In the genomic region with DNA sequence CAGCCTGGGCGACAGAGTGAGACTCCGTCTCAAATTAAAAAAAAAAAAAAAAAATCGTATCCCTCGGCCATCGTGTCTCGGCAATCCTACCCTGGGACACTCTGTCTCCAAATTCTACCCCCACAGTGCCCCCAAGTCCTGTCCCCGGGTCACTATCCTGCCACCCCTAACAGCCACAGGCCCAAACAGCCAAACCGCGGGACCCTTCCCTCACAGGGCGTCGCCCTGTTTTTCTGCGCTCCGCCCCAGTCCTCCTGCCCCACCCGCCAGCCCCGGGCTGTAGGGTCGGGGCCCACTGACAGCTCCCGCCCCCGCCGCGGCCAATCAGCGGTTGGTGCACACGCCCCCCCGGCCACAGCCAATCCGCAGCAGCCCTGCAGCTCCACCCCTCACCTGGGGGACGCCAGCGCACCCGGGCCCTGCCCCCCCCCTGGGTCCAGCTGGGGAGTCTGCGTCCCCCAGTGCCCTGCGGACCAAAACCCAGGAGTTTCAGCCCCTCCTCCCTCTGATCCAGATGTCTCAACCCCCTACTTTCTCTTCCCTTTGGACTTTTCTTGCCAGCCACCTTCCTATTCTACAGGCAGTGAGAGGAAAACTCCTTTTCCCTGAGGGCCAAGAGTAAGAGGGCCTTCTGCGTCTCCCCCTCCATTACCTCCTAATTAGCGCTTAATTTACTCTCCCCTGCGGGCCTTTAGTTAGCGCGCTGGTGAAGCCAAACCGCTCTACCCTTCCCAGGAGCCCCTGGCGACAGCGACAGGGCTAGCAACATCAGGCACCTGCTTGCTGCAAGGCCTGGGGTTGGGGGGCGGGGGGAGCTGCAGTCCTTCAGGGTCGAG, we compare ENCODE assay signal across 8 cellular contexts. TPM values are rescaled to one million over a fixed set of nuclear protein-coding genes. Genes with fewer than 3 reads are reported as not detected.
DNase-seq lines count a peak whose midpoint lies in the region; ATAC-seq and TF ChIP-seq lines count a peak whose summit lies in the region.

No MANE protein-coding gene starts in this region.

- H3K4me3 Mint-ChIP-seq in WTC11 = peak overlapping the region; percentile 69
- peak overlapping the region; percentile 81 for H3K4me3 Mint-ChIP-seq in central memory CD8-positive, alpha-beta T cell

- H3K27me3 ChIP-seq in GM23248 (replicated peaks; ENCODE audit: insufficient read depth) = no peaks in the 10 kb centered on the region

- H3K27ac Mint-ChIP-seq in WTC11 = peak overlapping the region; percentile 98
- H3K27ac Mint-ChIP-seq in central memory CD8-positive, alpha-beta T cell (ENCODE audit: low read depth) = peak overlapping the region; percentile 68

- H3K4me3 ChIP-seq in GM23248 = peak overlapping the region; percentile 76

- in situ Hi-C loops in GM23248 (cut with MboI) = no loop called here

- H3K9ac ChIP-seq in GM23248 = peak overlapping the region; percentile 79

- H4K20me1 ChIP-seq in GM23248 (ENCODE audit: insufficient read depth) = no peaks in the 10 kb centered on the region

- peak overlapping the region; percentile 34 for H2AFZ ChIP-seq in GM23248

- no peaks in the 10 kb centered on the region for H3K79me2 ChIP-seq in GM23248 (ENCODE audit: insufficient read depth)

- ATAC-seq in WTC11 = peak; percentile 73
- ATAC-seq in central memory CD8-positive, alpha-beta T cell (replicated peaks; ENCODE audit: extremely low read depth, poor library complexity, severe bottlenecking) = no peak

- peaks cover 36% of the 10 kb centered on the region for H3K4me1 Mint-ChIP-seq in WTC11
- H3K4me1 Mint-ChIP-seq in central memory CD8-positive, alpha-beta T cell = peaks cover 33% of the 10 kb centered on the region

- WGBS in GM23248 (ENCODE audit: low coverage in 1 of 2, low lambda C conversion rate in 2 of 2, missing lambda C conversion rate in 2 of 2), 2 experiments = 16 to 17% methylated on average over 29 to 39 of the region's 39 CpGs

- CTCF ChIA-PET in WTC11 (lab: Charles Lee) = interaction anchor here (0.9 to 7.9 kb wide), 17 partner anchors 14 to 182 kb away, joined by 3 to 132 read pairs (median 5); a partner anchor contains a TSS

- no peaks in the 10 kb centered on the region for H3K9me2 ChIP-seq in GM23248 (ENCODE audit: insufficient read depth)

- no peaks in the 10 kb centered on the region for H3K4me1 ChIP-seq in GM23248 (ENCODE audit: insufficient read depth)

- H3K36me3 ChIP-seq in GM23248 (ENCODE audit: low read depth) = no peaks in the 10 kb centered on the region

- no peaks in the 10 kb centered on the region for H3K9me3 Mint-ChIP-seq in WTC11
- no peaks in the 10 kb centered on the region for H3K9me3 Mint-ChIP-seq in central memory CD8-positive, alpha-beta T cell

- no peak overlapping the region for H3K27ac ChIP-seq in GM23248

- H3K9me3 ChIP-seq in GM23248 (ENCODE audit: low read depth) = no peaks in the 10 kb centered on the region

- no peaks in the 10 kb centered on the region for H3K36me3 Mint-ChIP-seq in WTC11
- H3K36me3 Mint-ChIP-seq in central memory CD8-positive, alpha-beta T cell (ENCODE audit: insufficient read depth) = peaks cover 2% of the 10 kb centered on the region

- no peak for TF ChIP-seq CTCF in WTC11 (IDR thresholded peaks at IDR 0.05)

- peak overlapping the region; percentile 77 for H3K4me2 ChIP-seq in GM23248 (ENCODE audit: unreplicated experiment)

- H3F3A ChIP-seq in GM23248 (ENCODE audit: insufficient read depth) = no peaks in the 10 kb centered on the region

- peaks cover 30% of the 10 kb centered on the region for H3K27me3 Mint-ChIP-seq in WTC11 (ENCODE audit: low read depth)
- H3K27me3 Mint-ChIP-seq in central memory CD8-positive, alpha-beta T cell = no peaks in the 10 kb centered on the region

- DNase-seq in COLO668 (lab: John Stamatoyannopoulos, UW; ENCODE audit: unreplicated experiment) (peak; percentile 90), GM23248 (peak; percentile 73), NCI-H1694 treated with DMSO at 0.1 percent for 48 hours (lab: John Stamatoyannopoulos, UW) (peak; percentile 59), WTC11 (ENCODE audit: low spot score) (peak; percentile 92), islet precursor cell (peak; percentile 91), SKM-1 treated with dmso at 0.1 percent for 144 hours (lab: John Stamatoyannopoulos, UW; ENCODE audit: unreplicated experiment) (no peak)
- no peak for DNase-seq in central memory CD8-positive, alpha-beta T cell (ENCODE audit: low spot score in 2 of 2)
- DNase-seq in stimulated activated CD4-positive, alpha-beta T cell treated with anti-CD3 and anti-CD28 coated beads, Interleukin-12 subunit alpha, Interleukin-12 subunit beta, amount 100 ng/mL, for 4 hours = peak; percentile 62

- POLR2A ChIA-PET in WTC11 (lab: Charles Lee) = interaction anchor here (0.7 to 1.8 kb wide), 6 partner anchors 14 to 182 kb away, joined by 3 to 7 read pairs (median 5); no protein-coding TSS in a partner anchor

TF ChIP-seq in WTC11, 78 proteins besides CTCF, POLR2A, EP300 and RAD21 (continues in another document):
- TF ChIP-seq CREB1 (CRISPR knock-in tag; IDR thresholded peaks at IDR 0.05) (no peak), CBFB (CRISPR knock-in tag; IDR thresholded peaks at IDR 0.05; ENCODE audit: low read depth) (no peak), GABPB1 (CRISPR knock-in tag; IDR thresholded peaks at IDR 0.05) (no peak), ZNF416 (CRISPR knock-in tag; IDR thresholded peaks at IDR 0.05) (no peak), ZNF396 (CRISPR knock-in tag; IDR thresholded peaks at IDR 0.05; ENCODE audit: borderline replicate concordance) (no peak), ZNF423 (CRISPR knock-in tag; IDR thresholded peaks at IDR 0.05) (0 out of 2 replicates have a peak, but pooled peaks have one; percentile 21), ZNF121 (CRISPR knock-in tag; IDR thresholded peaks at IDR 0.05) (peak; percentile 25; the same call in 1 of the 2 replicates), ZBTB21 (CRISPR knock-in tag; IDR thresholded peaks at IDR 0.05; ENCODE audit: borderline replicate concordance) (0 out of 2 replicates have a peak, but pooled peaks have one; percentile 45), ZNF232 (CRISPR knock-in tag; IDR thresholded peaks at IDR 0.05) (no peak), KAT7 (CRISPR knock-in tag; IDR thresholded peaks at IDR 0.05; ENCODE audit: borderline replicate concordance) (no peak), HMGA2 (CRISPR knock-in tag; IDR thresholded peaks at IDR 0.05) (no peak), SMAD4 (CRISPR knock-in tag; IDR thresholded peaks at IDR 0.05) (no peak), GTF2I (CRISPR knock-in tag; conservative IDR thresholded peaks at IDR 0.05) (no peak), GRHL2 (CRISPR knock-in tag; IDR thresholded peaks at IDR 0.05; ENCODE audit: insufficient replicate concordance, severe bottlenecking) (no peak), ZNF671 (CRISPR knock-in tag; IDR thresholded peaks at IDR 0.05) (no peak)
- TF ChIP-seq, protein P1, sequence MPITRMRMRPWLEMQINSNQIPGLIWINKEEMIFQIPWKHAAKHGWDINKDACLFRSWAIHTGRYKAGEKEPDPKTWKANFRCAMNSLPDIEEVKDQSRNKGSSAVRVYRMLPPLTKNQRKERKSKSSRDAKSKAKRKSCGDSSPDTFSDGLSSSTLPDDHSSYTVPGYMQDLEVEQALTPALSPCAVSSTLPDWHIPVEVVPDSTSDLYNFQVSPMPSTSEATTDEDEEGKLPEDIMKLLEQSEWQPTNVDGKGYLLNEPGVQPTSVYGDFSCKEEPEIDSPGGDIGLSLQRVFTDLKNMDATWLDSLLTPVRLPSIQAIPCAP (CRISPR knock-in tag; IDR thresholded peaks at IDR 0.05) = no peak
- TF ChIP-seq, protein P2, sequence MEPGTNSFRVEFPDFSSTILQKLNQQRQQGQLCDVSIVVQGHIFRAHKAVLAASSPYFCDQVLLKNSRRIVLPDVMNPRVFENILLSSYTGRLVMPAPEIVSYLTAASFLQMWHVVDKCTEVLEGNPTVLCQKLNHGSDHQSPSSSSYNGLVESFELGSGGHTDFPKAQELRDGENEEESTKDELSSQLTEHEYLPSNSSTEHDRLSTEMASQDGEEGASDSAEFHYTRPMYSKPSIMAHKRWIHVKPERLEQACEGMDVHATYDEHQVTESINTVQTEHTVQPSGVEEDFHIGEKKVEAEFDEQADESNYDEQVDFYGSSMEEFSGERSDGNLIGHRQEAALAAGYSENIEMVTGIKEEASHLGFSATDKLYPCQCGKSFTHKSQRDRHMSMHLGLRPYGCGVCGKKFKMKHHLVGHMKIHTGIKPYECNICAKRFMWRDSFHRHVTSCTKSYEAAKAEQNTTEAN (CRISPR knock-in tag; IDR thresholded peaks at IDR 0.05) = no peak
- TF ChIP-seq, protein P3, sequence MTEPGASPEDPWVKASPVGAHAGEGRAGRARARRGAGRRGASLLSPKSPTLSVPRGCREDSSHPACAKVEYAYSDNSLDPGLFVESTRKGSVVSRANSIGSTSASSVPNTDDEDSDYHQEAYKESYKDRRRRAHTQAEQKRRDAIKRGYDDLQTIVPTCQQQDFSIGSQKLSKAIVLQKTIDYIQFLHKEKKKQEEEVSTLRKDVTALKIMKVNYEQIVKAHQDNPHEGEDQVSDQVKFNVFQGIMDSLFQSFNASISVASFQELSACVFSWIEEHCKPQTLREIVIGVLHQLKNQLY (CRISPR knock-in tag; IDR thresholded peaks at IDR 0.05) = no peak

RNA-seq across cellular contexts. Expression of a gene that starts 1.5 kb away (rescaled TPM):
- 29.7 and 34.7 TPM in 2 replicates for total RNA-seq in GM23248 (2014; rRNA removed; shearing (Covaris generic))
- polyA plus RNA-seq in GM23248 (2016; fragmentation: Nextera tagmentation; extraction: Ambion mirVana) = 48.5 and 51.2 TPM in 2 replicates
- 38.7 to 48.5 TPM (median 47.7 TPM) in 3 replicates for total RNA-seq in WTC11 (2021)

RNA-seq across cellular contexts. Expression of a gene that starts 24.0 kb away (rescaled TPM):
- total RNA-seq in GM23248 (2014; rRNA removed; shearing (Covaris generic)) = 2.6 and 3.9 TPM in 2 replicates
- 3.7 and 4.4 TPM in 2 replicates for polyA plus RNA-seq in GM23248 (2016; fragmentation: Nextera tagmentation; extraction: Ambion mirVana)
- 11.4 to 18.2 TPM (median 17.0 TPM) in 3 replicates for total RNA-seq in WTC11 (2021)

RNA-seq across cellular contexts. Expression of a gene that starts 56.1 kb away (rescaled TPM):
- 12.3 and 14.2 TPM in 2 replicates for total RNA-seq in GM23248 (2014; rRNA removed; shearing (Covaris generic))
- polyA plus RNA-seq in GM23248 (2016; fragmentation: Nextera tagmentation; extraction: Ambion mirVana) = 16.6 and 19.4 TPM in 2 replicates
- total RNA-seq in WTC11 (2021) = 14.8 to 17.7 TPM (median 16.8 TPM) in 3 replicates

RNA-seq across cellular contexts. Expression of a gene that starts 57.0 kb away (rescaled TPM):
- not detected in 2 replicates for total RNA-seq in GM23248 (2014; rRNA removed; shearing (Covaris generic))
- polyA plus RNA-seq in GM23248 (2016; fragmentation: Nextera tagmentation; extraction: Ambion mirVana) = not detected in 2 replicates
- total RNA-seq in WTC11 (2021) = 0.21 to 0.44 TPM (median 0.26 TPM) in 3 replicates

RNA-seq across cellular contexts. Expression of a gene that starts 59.9 kb away (rescaled TPM):
- not detected in 2 replicates for total RNA-seq in GM23248 (2014; rRNA removed; shearing (Covaris generic))
- not detected in 2 replicates for polyA plus RNA-seq in GM23248 (2016; fragmentation: Nextera tagmentation; extraction: Ambion mirVana)
- total RNA-seq in WTC11 (2021) = 9.9 to 11.5 TPM (median 10.1 TPM) in 3 replicates

Comparison
In these comparisons a context has a peak if more than half of its experiments do, and no peak if none do; other contexts are left out.
1. DNase-seq: peak in COLO668 (single experiment), GM23248 (single experiment), NCI-H1694 treated with DMSO at 0.1 percent for 48 hours (single experiment), WTC11 (single experiment), islet precursor cell (single experiment) and stimulated activated CD4-positive, alpha-beta T cell treated with anti-CD3 and anti-CD28 coated beads, Interleukin-12 subunit alpha, Interleukin-12 subunit beta, amount 100 ng/mL, for 4 hours (single experiment); none in central memory CD8-positive, alpha-beta T cell (0 of 2) and SKM-1 treated with dmso at 0.1 percent for 144 hours (single experiment).